9 cellular contexts compared by ENCODE assay signal in the genomic region with DNA sequence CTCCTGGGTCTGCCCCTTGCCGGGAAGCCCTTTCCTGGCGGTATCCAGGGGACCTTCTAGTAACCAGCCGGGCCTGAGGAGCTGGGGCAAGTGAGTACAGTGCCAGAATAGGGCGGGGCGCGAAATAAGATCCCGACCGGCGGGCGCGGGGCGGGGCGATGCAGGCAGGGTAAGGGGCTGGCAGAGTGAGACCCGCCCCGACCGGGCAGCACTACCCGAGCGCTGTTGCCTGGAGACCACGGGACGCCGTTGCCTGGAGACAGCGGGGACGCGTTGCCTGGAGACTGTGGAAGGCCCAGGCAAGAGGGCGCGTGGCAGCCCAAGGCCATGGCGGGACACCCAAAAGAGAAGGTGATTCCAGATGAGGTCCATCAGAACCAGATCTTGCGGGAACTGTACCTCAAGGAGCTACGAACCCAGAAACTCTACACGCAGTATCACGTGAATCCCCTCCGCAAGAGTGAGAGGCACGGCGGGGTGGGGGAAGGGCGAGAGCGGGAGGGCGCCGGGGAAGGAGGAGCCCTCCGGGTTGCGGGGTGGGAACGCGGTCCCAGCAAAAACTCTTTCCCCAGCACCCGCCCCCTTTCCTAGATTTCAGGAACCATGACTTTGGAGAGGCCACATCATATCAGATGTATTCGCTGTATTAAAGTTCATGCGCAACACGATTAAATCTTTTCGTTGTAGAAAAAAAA. TPM values are rescaled to one million over a fixed set of nuclear protein-coding genes. Genes with fewer than 3 reads are reported as not detected.
A peak's percentile ranks its signal among the peaks of the same experiment; 100 is the strongest.
DNase-seq lines count a peak whose midpoint lies in the region; ATAC-seq and TF ChIP-seq lines count a peak whose summit lies in the region.
"Had no signal": no experiment of that assay in that cellular context is flagged by ENCODE, and none has a peak within 500 bp of the region (broad histone marks: within the 10 kb centered on the region; RNA-seq: fewer than 3 reads in every experiment).

No MANE protein-coding gene starts in this region.

- H3K9me3 Mint-ChIP-seq in activated naive CD8-positive, alpha-beta T cell (ENCODE audit: low read depth), result no peaks in the 10 kb centered on the region

- H3K36me3 Mint-ChIP-seq in activated naive CD8-positive, alpha-beta T cell, result no peaks in the 10 kb centered on the region

- H2BK12ac ChIP-seq in neuronal stem cell (ENCODE audit: low read length), result no peak overlapping the region

- TF ChIP-seq EP300 in upper lobe of left lung (IDR thresholded peaks at IDR 0.05), result no peak

- H4K91ac ChIP-seq in neuronal stem cell (ENCODE audit: low read depth, low read length, poor library complexity), result no peak overlapping the region

- ATAC-seq in upper lobe of left lung (ENCODE audit: low FRiP score in 2 of 2) (peak; percentile 77 to 84), HG03135 (IDR thresholded peaks at IDR 0.05; ENCODE audit: unreplicated experiment) (no peak)

- peaks cover 9% of the 10 kb centered on the region for H3K4me1 Mint-ChIP-seq in activated naive CD8-positive, alpha-beta T cell (ENCODE audit: low read depth)

- H2BK15ac ChIP-seq in neuronal stem cell (ENCODE audit: low read length), result no peak overlapping the region

- no peaks in the 10 kb centered on the region for H3K79me1 ChIP-seq in neuronal stem cell (ENCODE audit: low read depth, low read length)

- no peak overlapping the region for H3K4ac ChIP-seq in neuronal stem cell (ENCODE audit: low read length)

- no peak for TF ChIP-seq CTCF in upper lobe of left lung (IDR thresholded peaks at IDR 0.05)

- peak overlapping the region; percentile 57 for H3K4me3 Mint-ChIP-seq in activated naive CD8-positive, alpha-beta T cell

- no CpG with 5 or more reads among the region's 47 CpGs for WGBS in neuronal stem cell (ENCODE audit: extremely low coverage in 2 of 2, insufficient read length in 2 of 2, insufficient replicate concordance in 1 of 2), 2 donors
- 7 to 8% methylated on average over 31 to 47 of the region's 47 CpGs for WGBS in upper lobe of left lung, 2 donors

- no peaks in the 10 kb centered on the region for H3K36me3 ChIP-seq in neuronal stem cell (replicated peaks in 1 of 2; ENCODE audit: control insufficient read depth in 2 of 2, insufficient read depth in 2 of 2, low read length in 2 of 2)
- H3K36me3 ChIP-seq in upper lobe of left lung, result no peaks in the 10 kb centered on the region

- H3K27ac ChIP-seq in neuronal stem cell (replicated peaks; ENCODE audit: low read length) (no peak overlapping the region), upper lobe of left lung (no peak overlapping the region)

- peak overlapping the region; percentile 71 for H2AFZ ChIP-seq in neuronal stem cell (ENCODE audit: low read length)

- no peak overlapping the region for H3K14ac ChIP-seq in neuronal stem cell (ENCODE audit: low read length)

- intact Hi-C loops in head of caudate nucleus (cut with DNase I), result no loop called here

- TF ChIP-seq POLR2A in upper lobe of left lung (IDR thresholded peaks at IDR 0.05), result no peak

- H3K27me3 Mint-ChIP-seq in activated naive CD8-positive, alpha-beta T cell, result peaks cover 53% of the 10 kb centered on the region

- H3K27me3 ChIP-seq in neuronal stem cell (ENCODE audit: control insufficient read depth in 3 of 3, insufficient read depth in 3 of 3, low read depth in 1 of 3, low read length in 3 of 3) (peaks cover 0 to 5% (median 0%) of the 10 kb centered on the region in 3 experiments), upper lobe of left lung (peaks cover 0 to 4% (median 0%) of the 10 kb centered on the region in 4 donors)

- H3K18ac ChIP-seq in neuronal stem cell (ENCODE audit: low read length), result no peak overlapping the region

- H2BK120ac ChIP-seq in neuronal stem cell (ENCODE audit: low read depth, low read length), result no peak overlapping the region

- no peak overlapping the region for H2BK5ac ChIP-seq in neuronal stem cell (ENCODE audit: low read length)

- H4K8ac ChIP-seq in neuronal stem cell (ENCODE audit: low read depth, low read length), result no peak overlapping the region

- H3K23ac ChIP-seq in neuronal stem cell (ENCODE audit: low read depth, low read length, poor library complexity), result no peak overlapping the region

- H3K9ac ChIP-seq in neuronal stem cell (ENCODE audit: low read depth, low read length, poor library complexity), result no peak overlapping the region

- peak overlapping the region; percentile 49 to 82 for H3K4me3 ChIP-seq in neuronal stem cell (ENCODE audit: low read length in 2 of 2)
- H3K4me3 ChIP-seq in upper lobe of left lung, result peak overlapping the region in 3 of 4 donors; percentile 41 to 45 (median 41)

- H3K9me3 ChIP-seq in neuronal stem cell (replicated peaks in 1 of 2; ENCODE audit: control insufficient read depth in 2 of 2, insufficient read depth in 1 of 2, low read depth in 1 of 2, low read length in 2 of 2), result no peaks in the 10 kb centered on the region
- H3K9me3 ChIP-seq in upper lobe of left lung, result no peaks in the 10 kb centered on the region

- peaks cover 2 to 6% of the 10 kb centered on the region in 2 donors for H3K4me1 ChIP-seq in neuronal stem cell (ENCODE audit: control insufficient read depth in 2 of 2, insufficient read depth in 1 of 2, low read depth in 1 of 2, low read length in 2 of 2)
- peaks cover 7 to 13% (median 9%) of the 10 kb centered on the region in 4 donors for H3K4me1 ChIP-seq in upper lobe of left lung

- H3K4me2 ChIP-seq in neuronal stem cell (ENCODE audit: insufficient read depth, low read length, poor library complexity, severe bottlenecking), result peak overlapping the region; percentile 75

- no peak overlapping the region for H2AK5ac ChIP-seq in neuronal stem cell (ENCODE audit: low read depth, low read length)

- peak; percentile 7 for DNase-seq in activated gamma-delta T cell treated with Interleukin-2 at 50 U/mL for 16 hours
- DNase-seq in activated gamma-delta T cell (lab: John Stamatoyannopoulos, UW), result no peak
- DNase-seq in NCI-H69 (lab: John Stamatoyannopoulos, UW), result peak; percentile 90
- DNase-seq in head of caudate nucleus, result peak; percentile 31 to 87 (median 74)
- DNase-seq in neuronal stem cell (ENCODE audit: low spot score), result peak; percentile 91
- peak; percentile 89 to 95 for DNase-seq in upper lobe of left lung

- no peak overlapping the region for H3K27ac Mint-ChIP-seq in activated naive CD8-positive, alpha-beta T cell
- H3K27ac Mint-ChIP-seq: CD8-positive, alpha-beta memory T cell had no signal

RNA-seq across cellular contexts. Expression of gene EBNA1BP2, which starts 24.3 kb away (rescaled TPM):
- 50.5 TPM for polyA plus RNA-seq in neuronal stem cell (2013, experiment 1 of 2)
- polyA plus RNA-seq in neuronal stem cell (2013, experiment 2 of 2), result 50.6 TPM
- total RNA-seq in upper lobe of left lung, result 10 to 100 TPM; 30.6 to 72.8 (median 45.8) TPM

RNA-seq across cellular contexts. Expression of gene CFAP57, which starts 24.4 kb away (rescaled TPM):
- 0.66 TPM for polyA plus RNA-seq in neuronal stem cell (2013, experiment 1 of 2)
- 0.47 TPM for polyA plus RNA-seq in neuronal stem cell (2013, experiment 2 of 2)
- total RNA-seq in upper lobe of left lung, result 10 to 100 TPM in 1 of 6 donors, 1 to 10 TPM in 4, under 1 TPM in 1; 0.37 to 23.1 (median 3.7) TPM
- polyA plus RNA-seq: CD8-positive, alpha-beta memory T cell had no signal
